Comparison of ENCODE assay signal across 8 cellular contexts in genomic region chr10:88386204-88386877, GRCh38.
A peak's percentile ranks its signal among the peaks of the same experiment; 100 is the strongest.
DNase-seq lines count a peak whose midpoint lies in the region; ATAC-seq, FAIRE-seq and TF ChIP-seq lines count a peak whose summit lies in the region.

No MANE protein-coding gene starts in this region.

- H3K4me3 ChIP-seq in astrocyte (ENCODE audit: insufficient read depth, low read depth, low read length): no peak overlapping the region
- peak overlapping the region in 2 of 3 donors; percentile 10 to 41 for H3K4me3 ChIP-seq in liver (ENCODE audit: low read depth in 1 of 3, low read length in 3 of 3)

- no peaks in the 10 kb centered on the region for H3K9me3 Mint-ChIP-seq in astrocyte (ENCODE audit: unreplicated experiment)

- TF ChIP-seq POLR2A in GM19099 (IDR thresholded peaks at IDR 0.05; ENCODE audit: extremely low read depth, insufficient read length, low read depth): peak; percentile 40

- no peak overlapping the region for H3K9ac ChIP-seq in astrocyte (ENCODE audit: low read length)
- peak overlapping the region; percentile 75 to 83 for H3K9ac ChIP-seq in liver (ENCODE audit: low read depth in 1 of 2, low read length in 2 of 2)

- H3K4me1 Mint-ChIP-seq in astrocyte (ENCODE audit: low read depth, unreplicated experiment): peaks cover 5% of the 10 kb centered on the region

- peak; percentile 55 for FAIRE-seq in astrocyte (lab: Jason Lieb, UNC)

- peak overlapping the region; percentile 59 for H3K4me2 ChIP-seq in astrocyte (ENCODE audit: low read length)

- H4K20me1 ChIP-seq in astrocyte (ENCODE audit: insufficient read depth, low read length): no peaks in the 10 kb centered on the region

- H3K27ac Mint-ChIP-seq in astrocyte (ENCODE audit: unreplicated experiment): peak overlapping the region; percentile 76

- H3K36me3 ChIP-seq in astrocyte (ENCODE audit: insufficient read depth, low read length) (no peaks in the 10 kb centered on the region), liver (ENCODE audit: control insufficient read depth in 4 of 4, insufficient read depth in 3 of 4, low read depth in 1 of 4, low read length in 3 of 4) (no peaks in the 10 kb centered on the region)

- peak; percentile 45 for ATAC-seq in HG03175 (IDR thresholded peaks at IDR 0.05; ENCODE audit: unreplicated experiment)

- no peak for TF ChIP-seq RAD21 in liver (IDR thresholded peaks at IDR 0.05)

- H3K27ac ChIP-seq in 22Rv1 (peak overlapping the region; percentile 97), astrocyte (ENCODE audit: low read depth, low read length) (peak overlapping the region; percentile 1), liver (ENCODE audit: low read depth in 1 of 2, low read length in 2 of 2) (peak overlapping the region; percentile 68 to 90)

- no peaks in the 10 kb centered on the region for H3K27me3 Mint-ChIP-seq in astrocyte (ENCODE audit: low read depth, unreplicated experiment)

- no peak overlapping the region for H2AFZ ChIP-seq in astrocyte (ENCODE audit: low read depth, low read length)

- H3K9me3 ChIP-seq in astrocyte (ENCODE audit: insufficient read depth, low read depth, low read length): no peaks in the 10 kb centered on the region
- H3K9me3 ChIP-seq in liver (ENCODE audit: control insufficient read depth in 4 of 4, low read length in 3 of 4): no peaks in the 10 kb centered on the region

- WGBS in liver: 5% methylated on average over 3 of the region's 3 CpGs

- H3K4me1 ChIP-seq in astrocyte (ENCODE audit: insufficient read depth, low read length) (peaks cover 16% of the 10 kb centered on the region), liver (ENCODE audit: control insufficient read depth in 4 of 4, insufficient read depth in 4 of 4, low read length in 3 of 4) (peaks cover 6 to 45% (median 29%) of the 10 kb centered on the region in 4 donors)

- no peaks in the 10 kb centered on the region for H3K36me3 Mint-ChIP-seq in astrocyte (ENCODE audit: low read depth, unreplicated experiment)

- DNase-seq in astrocyte (ENCODE audit: low read depth) (no peak), NCI-H1048 (lab: John Stamatoyannopoulos, UW) (no peak), COLO829 (ENCODE audit: low spot score) (no peak), retina (no peak)

- H3K79me2 ChIP-seq in astrocyte (ENCODE audit: insufficient read depth, low read length): no peaks in the 10 kb centered on the region

- TF ChIP-seq CTCF in 22Rv1 (IDR thresholded peaks at IDR 0.05) (no peak), astrocyte (IDR thresholded peaks at IDR 0.05; ENCODE audit: insufficient read depth, low read depth, low read length) (no peak), liver (IDR thresholded peaks at IDR 0.05; ENCODE audit: low read depth, low read length, missing input control) (no peak)

- H3K27me3 ChIP-seq in astrocyte (ENCODE audit: insufficient read depth, low read length) (no peaks in the 10 kb centered on the region), liver (ENCODE audit: control insufficient read depth in 4 of 4, insufficient read depth in 4 of 4, low read length in 3 of 4) (no peaks in the 10 kb centered on the region)

- H3K4me3 Mint-ChIP-seq in astrocyte (ENCODE audit: unreplicated experiment): no peak overlapping the region

TF ChIP-seq in liver, 16 proteins besides CTCF, POLR2A, EP300 and RAD21:
- TF ChIP-seq ATF3 (IDR thresholded peaks at IDR 0.05) (no peak), SP1 (IDR thresholded peaks at IDR 0.05) (peak; percentile 95), GABPA (IDR thresholded peaks at IDR 0.05 in 1 of 2, conservative IDR thresholded peaks at IDR 0.05 in 1 of 2) (no peak), FOXA2 (IDR thresholded peaks at IDR 0.05) (no peak), HNF4G (IDR thresholded peaks at IDR 0.05) (no peak), REST (IDR thresholded peaks at IDR 0.05) (peak; percentile 70), YY1 (IDR thresholded peaks at IDR 0.05) (peak; percentile 93), ZBTB33 (IDR thresholded peaks at IDR 0.05) (peak; percentile 13), JUND (IDR thresholded peaks at IDR 0.05) (no peak), MAX (IDR thresholded peaks at IDR 0.05) (no peak), TAF1 (conservative IDR thresholded peaks at IDR 0.05) (no peak), HNF4A (conservative IDR thresholded peaks at IDR 0.05) (peak; percentile 77 to 85), RXRA (IDR thresholded peaks at IDR 0.05) (peak; percentile 59 to 70), NR2F2 (IDR thresholded peaks at IDR 0.05) (peak; percentile 88)
TF ChIP-seq in liver: peak in this region for 7.

Comparison
In these comparisons a context has a peak if more than half of its experiments do, and no peak if none do; other contexts are left out.
1. H3K27ac ChIP-seq: peak in every context shown above with its lines; median percentile 97 in 22Rv1; 79 in liver; 1 in astrocyte.